26 cellular contexts compared by ENCODE assay signal in genomic region chr6:65692109-65692508, GRCh38. TPM values are rescaled to one million over a fixed set of nuclear protein-coding genes. Genes with fewer than 3 reads are reported as not detected.
"Had no signal": no experiment of that assay in that cellular context is flagged by ENCODE, and none has a peak within 500 bp of the region (broad histone marks: within the 10 kb centered on the region; RNA-seq: fewer than 3 reads in every experiment).

No MANE protein-coding gene starts in this region.

- H3K9me3 ChIP-seq: esophagus muscularis mucosa, gastroesophageal sphincter, lower lobe of right lung had no signal

- H3K4me3 ChIP-seq: coronary artery, dorsolateral prefrontal cortex, esophagus muscularis mucosa, gastroesophageal sphincter, heart left ventricle, hepatocyte, left lung, lower lobe of right lung had no signal

- H3K27ac ChIP-seq: coronary artery, dorsolateral prefrontal cortex, esophagus muscularis mucosa, foreskin keratinocyte, gastroesophageal sphincter, heart left ventricle, hepatocyte, left lung, lower lobe of right lung had no signal

- H3K36me3 ChIP-seq: esophagus muscularis mucosa, gastroesophageal sphincter, heart left ventricle, left lung, lower lobe of right lung had no signal

- FAIRE-seq: endothelial cell of umbilical vein, kidney had no signal

- DNase-seq: cerebellar nuclear complex; dermis blood vessel endothelial cell; dorsolateral prefrontal cortex; effector CD4-positive, alpha-beta T cell; effector memory CD4-positive, alpha-beta T cell; foreskin keratinocyte; heart left ventricle; hypothalamus; immature natural killer cell; islet precursor cell; kidney; left cardiac atrium; left lung; left ventricle myocardium superior; lower lobe of right lung; mesenchymal stem cell had no signal

- H3K4me1 ChIP-seq: esophagus muscularis mucosa, foreskin keratinocyte, gastroesophageal sphincter, heart left ventricle, left lung, lower lobe of right lung had no signal

- H3K27me3 ChIP-seq: dorsolateral prefrontal cortex, esophagus muscularis mucosa, foreskin keratinocyte, gastroesophageal sphincter, heart left ventricle, hepatocyte, left lung had no signal

- ATAC-seq: foreskin keratinocyte, gastroesophageal sphincter, heart left ventricle, left cardiac atrium, left lung, left ventricle myocardium superior, lower lobe of right lung had no signal

RNA-seq across cellular contexts. Expression of gene EYS, which starts 14.9 kb away (rescaled TPM):
- total RNA-seq: chondrocyte, dermis blood vessel endothelial cell, kidney, left ventricle myocardium superior, lower lobe of right lung, lung microvascular endothelial cell, mucosa of gallbladder had no signal
- polyA plus RNA-seq: esophagus, fibroblast of lung, heart left ventricle, immature natural killer cell had no signal
